In the genomic region with DNA sequence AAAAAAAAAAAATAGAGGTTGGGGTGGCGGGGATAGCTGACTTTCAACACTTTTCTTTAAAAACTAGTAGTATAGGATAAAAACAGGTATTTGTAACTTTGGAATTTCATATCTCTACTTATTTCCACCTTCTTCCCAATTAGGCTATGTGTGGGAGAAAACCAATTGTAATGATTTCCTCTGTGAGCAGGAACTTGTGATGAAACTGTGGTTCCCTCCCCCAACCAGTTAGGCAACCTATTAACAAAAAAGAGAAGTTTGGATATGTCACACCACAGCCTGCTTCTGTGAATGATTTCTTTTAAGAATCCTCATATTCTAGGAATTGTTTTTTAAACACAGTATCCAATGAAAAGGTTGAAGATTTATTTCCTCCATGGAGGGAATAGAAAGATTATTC, we compare ENCODE assay signal across 21 cellular contexts. TPM values are rescaled to one million over a fixed set of nuclear protein-coding genes. Genes with fewer than 3 reads are reported as not detected.
DNase-seq lines count a peak whose midpoint lies in the region; ATAC-seq lines count a peak whose summit lies in the region.
"Had no signal": no experiment of that assay in that cellular context is flagged by ENCODE, and none has a peak within 500 bp of the region (broad histone marks: within the 10 kb centered on the region; RNA-seq: fewer than 3 reads in every experiment).

No MANE protein-coding gene starts in this region.

- ATAC-seq in left ventricle myocardium superior: peak; percentile 54
- ATAC-seq in right cardiac atrium: no peak
- no peak for ATAC-seq in GM18907 (IDR thresholded peaks at IDR 0.05; ENCODE audit: unreplicated experiment)
- ATAC-seq in GM18868 (IDR thresholded peaks at IDR 0.05; ENCODE audit: unreplicated experiment): no peak
- ATAC-seq: foreskin keratinocyte; mucosa of descending colon; stimulated activated naive CD8-positive, alpha-beta T cell treated with anti-CD3 and anti-CD28 coated beads, Interleukin-15, amount 100 ng/mL, for 72 hours had no signal

- WGBS in right cardiac atrium: 89% methylated on average over 1 of the region's 1 CpG

- DNase-seq in left ventricle myocardium superior: no peak
- DNase-seq in right cardiac atrium: no peak
- DNase-seq in SKM-1 (lab: John Stamatoyannopoulos, UW; ENCODE audit: unreplicated experiment): peak; percentile 11
- peak; percentile 25 for DNase-seq in fibroblast of peridontal ligament (ENCODE audit: extremely low read depth)
- DNase-seq in NCI-H524 treated with DMSO at 0.1 percent for 48 hours (lab: John Stamatoyannopoulos, UW): no peak
- DNase-seq in NCI-H2081 treated with DMSO at 0.1 percent for 48 hours (lab: John Stamatoyannopoulos, UW): no peak
- DNase-seq: activated CD4-positive, alpha-beta memory T cell treated with anti-CD3 and anti-CD28 coated beads for 36 hours; activated effector memory CD4-positive, alpha-beta T cell treated with Interleukin-2 at 50 U/mL for 16 hours; DMS153; foreskin keratinocyte; immature natural killer cell; NCI-H1930; NCI-H748 treated with DMSO at 0.1 percent for 48 hours; occipital lobe; stimulated activated naive CD8-positive, alpha-beta T cell treated with anti-CD3 and anti-CD28 coated beads, Interleukin-15, amount 100 ng/mL, for 72 hours; T-helper 9 cell; uterus had no signal

- H3K4me3 ChIP-seq in right cardiac atrium (ENCODE audit: low read length): no peak overlapping the region
- H3K4me3 ChIP-seq: mucosa of descending colon, uterus had no signal

- H3K9me3 ChIP-seq in right cardiac atrium (ENCODE audit: control insufficient read depth, low read length): no peaks in the 10 kb centered on the region
- H3K9me3 ChIP-seq: mucosa of descending colon, uterus had no signal

- H3K4me1 ChIP-seq in right cardiac atrium (ENCODE audit: control insufficient read depth, insufficient read depth, low read length): peaks cover 3% of the 10 kb centered on the region
- H3K4me1 ChIP-seq: uterus had no signal

- no peak overlapping the region for H3K27ac ChIP-seq in right cardiac atrium (ENCODE audit: low read length)
- H3K27ac ChIP-seq: foreskin keratinocyte, uterus had no signal

- H3K27me3 ChIP-seq in right cardiac atrium (ENCODE audit: control insufficient read depth, insufficient read depth): no peaks in the 10 kb centered on the region
- H3K27me3 ChIP-seq: foreskin keratinocyte, uterus had no signal

- intact Hi-C loops in left ventricle myocardium superior (cut with micrococcal nuclease): no loop called here
- intact Hi-C loops in right cardiac atrium (cut with DNase I): loop anchor here in 1 of 4 donors (10.0 kb wide), 1 partner anchor 64 kb away; no protein-coding TSS in a partner anchor

RNA-seq across cellular contexts. Expression of gene IGSF6, which starts 1.9 kb away (rescaled TPM):
- total RNA-seq in left ventricle myocardium superior (2.4 TPM), right cardiac atrium (1 to 10 TPM; 1.4 to 4.3 (median 2.4) TPM)
- polyA plus RNA-seq in right cardiac atrium: 0.88 TPM
- polyA plus RNA-seq: AG04450 had no signal

RNA-seq across cellular contexts. Expression of gene OTOA, which starts 13.3 kb away (rescaled TPM):
- total RNA-seq in left ventricle myocardium superior (not detected), right cardiac atrium (not detected)
- 0.07 TPM for polyA plus RNA-seq in right cardiac atrium
- total RNA-seq: activated CD4-positive, alpha-beta memory T cell treated with anti-CD3 and anti-CD28 coated beads for 36 hours had no signal
- polyA plus RNA-seq: AG04450, immature natural killer cell had no signal

RNA-seq across cellular contexts. Expression of gene METTL9, which starts 51.1 kb away (rescaled TPM):
- 53.4 TPM for total RNA-seq in left ventricle myocardium superior
- 10 to 100 TPM; 59.4 to 63.2 (median 61.2) TPM for total RNA-seq in right cardiac atrium
- 31.5 TPM for polyA plus RNA-seq in right cardiac atrium

Comparison
In these comparisons a context has a peak if more than half of its experiments do, and no peak if none do; other contexts are left out.
1. DNase-seq: peak in SKM-1 (single experiment) and fibroblast of peridontal ligament (single experiment); none in left ventricle myocardium superior (single experiment), right cardiac atrium (0 of 3), NCI-H524 treated with DMSO at 0.1 percent for 48 hours (single experiment) and NCI-H2081 treated with DMSO at 0.1 percent for 48 hours (single experiment).